ENCODE assay signal across 8 cellular contexts in the genomic region with DNA sequence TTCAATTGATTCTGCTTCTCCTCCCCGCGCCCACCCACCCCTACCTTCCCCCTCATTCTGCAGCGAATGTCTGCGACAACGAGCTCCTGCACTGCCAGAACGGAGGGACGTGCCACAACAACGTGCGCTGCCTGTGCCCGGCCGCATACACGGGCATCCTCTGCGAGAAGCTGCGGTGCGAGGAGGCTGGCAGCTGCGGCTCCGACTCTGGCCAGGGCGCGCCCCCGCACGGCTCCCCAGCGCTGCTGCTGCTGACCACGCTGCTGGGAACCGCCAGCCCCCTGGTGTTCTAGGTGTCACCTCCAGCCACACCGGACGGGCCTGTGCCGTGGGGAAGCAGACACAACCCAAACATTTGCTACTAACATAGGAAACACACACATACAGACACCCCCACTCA.
A peak's percentile ranks its signal among the peaks of the same experiment; 100 is the strongest.
DNase-seq lines count a peak whose midpoint lies in the region; ATAC-seq and TF ChIP-seq lines count a peak whose summit lies in the region.

No MANE protein-coding gene starts in this region.

- TF ChIP-seq CTCF in brain microvascular endothelial cell (IDR thresholded peaks at IDR 0.05; ENCODE audit: low read depth, low read length, missing control alignments) = peak; percentile 26

- H3K4me3 ChIP-seq in brain microvascular endothelial cell (ENCODE audit: low read depth, low read length) (peak overlapping the region; percentile 34), skeletal muscle tissue (ENCODE audit: low read length in 3 of 3) (peak overlapping the region; percentile 4 to 59 (median 44))
- no peak overlapping the region for H3K4me3 ChIP-seq in naive thymus-derived CD4-positive, alpha-beta T cell (ENCODE audit: low read length)

- H3K9me3 ChIP-seq in skeletal muscle tissue (ENCODE audit: control insufficient read depth in 3 of 3, low read length in 3 of 3) = no peaks in the 10 kb centered on the region
- no peaks in the 10 kb centered on the region for H3K9me3 ChIP-seq in naive thymus-derived CD4-positive, alpha-beta T cell (ENCODE audit: control insufficient read depth in 2 of 3, low read length in 3 of 3)

- intact Hi-C loops in naive thymus-derived CD4-positive, alpha-beta T cell (cut with micrococcal nuclease) = no loop called here

- peaks cover 27 to 51% (median 31%) of the 10 kb centered on the region in 5 donors for H3K27me3 Mint-ChIP-seq in naive thymus-derived CD4-positive, alpha-beta T cell

- H3K27ac ChIP-seq in brain microvascular endothelial cell (no peak overlapping the region), skeletal muscle tissue (ENCODE audit: low read depth, low read length) (no peak overlapping the region)
- no peak overlapping the region for H3K27ac ChIP-seq in naive thymus-derived CD4-positive, alpha-beta T cell (ENCODE audit: low read depth, low read length)

- H3K9me3 Mint-ChIP-seq in naive thymus-derived CD4-positive, alpha-beta T cell = peaks cover 0 to 4% (median 0%) of the 10 kb centered on the region in 11 donors

- CTCF ChIA-PET in naive thymus-derived CD4-positive, alpha-beta T cell (lab: Charles Lee) = no interaction called here

- no peak overlapping the region for H3K4me3 Mint-ChIP-seq in naive thymus-derived CD4-positive, alpha-beta T cell

- POLR2A ChIA-PET in naive thymus-derived CD4-positive, alpha-beta T cell (lab: Charles Lee) = no interaction called here

- no peaks in the 10 kb centered on the region for H3K36me3 Mint-ChIP-seq in naive thymus-derived CD4-positive, alpha-beta T cell

- DNase-seq in brain microvascular endothelial cell (no peak), HUDEP-2 (lab: John Stamatoyannopoulos, UW; ENCODE audit: unreplicated experiment in 76 of 76) (no peak), NCI-H2171 (lab: John Stamatoyannopoulos, UW) (no peak), ecto neural progenitor cell (ENCODE audit: low spot score) (no peak)
- DNase-seq in naive thymus-derived CD4-positive, alpha-beta T cell = no peak

- no peak overlapping the region for H3K27ac Mint-ChIP-seq in naive thymus-derived CD4-positive, alpha-beta T cell

- H3K27me3 ChIP-seq in brain microvascular endothelial cell (replicated peaks) (no peaks in the 10 kb centered on the region), skeletal muscle tissue (ENCODE audit: control insufficient read depth in 3 of 3, insufficient read depth in 3 of 3, low read length in 3 of 3) (peaks cover 6 to 10% (median 9%) of the 10 kb centered on the region in 3 donors)
- H3K27me3 ChIP-seq in naive thymus-derived CD4-positive, alpha-beta T cell (ENCODE audit: control insufficient read depth in 2 of 2, insufficient read depth in 2 of 2, low read length in 2 of 2) = no peaks in the 10 kb centered on the region

- in situ Hi-C loops in brain microvascular endothelial cell (cut with HindIII; ENCODE audit: low pct_ligation_motif_present, low sequenced_read_pairs) = no loop called here

- peaks cover 0 to 7% (median 0%) of the 10 kb centered on the region in 7 donors for H3K4me1 Mint-ChIP-seq in naive thymus-derived CD4-positive, alpha-beta T cell

- peaks cover 0 to 9% (median 5%) of the 10 kb centered on the region in 3 donors for H3K4me1 ChIP-seq in skeletal muscle tissue (ENCODE audit: control insufficient read depth in 3 of 3, insufficient read depth in 3 of 3, low read length in 3 of 3)
- H3K4me1 ChIP-seq in naive thymus-derived CD4-positive, alpha-beta T cell (ENCODE audit: control insufficient read depth in 2 of 2, insufficient read depth in 2 of 2, low read length in 2 of 2) = no peaks in the 10 kb centered on the region

- peak overlapping the region in 2 of 3 donors; percentile 8 to 26 for H3K9ac ChIP-seq in skeletal muscle tissue (ENCODE audit: low read depth in 1 of 3, low read length in 3 of 3)

- H3K36me3 ChIP-seq in brain microvascular endothelial cell (replicated peaks) (no peaks in the 10 kb centered on the region), skeletal muscle tissue (ENCODE audit: control insufficient read depth in 3 of 3, insufficient read depth in 3 of 3, low read length in 3 of 3) (no peaks in the 10 kb centered on the region)
- H3K36me3 ChIP-seq in naive thymus-derived CD4-positive, alpha-beta T cell (ENCODE audit: control insufficient read depth in 2 of 3, insufficient read depth in 3 of 3, low read length in 3 of 3) = no peaks in the 10 kb centered on the region

- peak; percentile 90 for ATAC-seq in GM18511 (IDR thresholded peaks at IDR 0.05; ENCODE audit: unreplicated experiment)
- peak; percentile 89 for ATAC-seq in HG02798 (IDR thresholded peaks at IDR 0.05; ENCODE audit: poor library complexity, unreplicated experiment)
- no peak for ATAC-seq in naive thymus-derived CD4-positive, alpha-beta T cell
